15 cellular contexts compared by ENCODE assay signal in the genomic region with DNA sequence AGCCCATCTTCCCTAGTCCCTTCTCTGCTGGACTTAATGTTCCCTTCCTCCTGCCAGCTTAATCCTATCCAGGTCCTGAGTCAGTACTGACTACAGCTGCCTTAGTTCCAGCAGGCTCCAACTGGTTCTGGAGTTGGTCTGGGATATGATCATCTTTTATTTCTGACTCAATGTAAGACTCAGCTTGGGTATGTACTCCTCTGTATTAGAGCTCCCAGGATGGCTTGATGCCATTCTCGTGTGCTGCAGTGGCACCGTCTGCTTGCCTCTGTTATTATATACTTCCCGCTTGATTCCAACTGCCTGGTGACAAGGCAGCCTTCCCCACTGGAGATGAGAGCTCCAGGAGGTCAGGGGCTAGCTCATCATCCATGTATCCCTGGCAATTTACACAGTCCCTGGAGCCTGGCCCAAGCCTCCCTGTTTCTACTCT.
A peak's percentile ranks its signal among the peaks of the same experiment; 100 is the strongest.
DNase-seq lines count a peak whose midpoint lies in the region; ATAC-seq, FAIRE-seq and TF ChIP-seq lines count a peak whose summit lies in the region.
"Had no signal": no experiment of that assay in that cellular context is flagged by ENCODE, and none has a peak within 500 bp of the region (broad histone marks: within the 10 kb centered on the region; RNA-seq: fewer than 3 reads in every experiment).

No MANE protein-coding gene starts in this region.

- FAIRE-seq in GM12892 (lab: Jason Lieb, UNC) (no peak), GM19239 (lab: Jason Lieb, UNC) (no peak)
- FAIRE-seq: endometrium, G401.6 had no signal

- 52 to 86% methylated on average over 1 to 3 of the region's 3 CpGs for WGBS in gastroesophageal sphincter (ENCODE audit: low coverage in 1 of 2), 2 donors
- WGBS in psoas muscle, 3 donors: 26 to 34% (median 29%) methylated on average over 3 of the region's 3 CpGs

- TF ChIP-seq CTCF in RWPE2 (IDR thresholded peaks at IDR 0.05; ENCODE audit: poor library complexity, severe bottlenecking): no peak
- TF ChIP-seq CTCF in gastroesophageal sphincter (IDR thresholded peaks at IDR 0.05): no peak
- no peak for TF ChIP-seq CTCF in psoas muscle (IDR thresholded peaks at IDR 0.05)

- no peaks in the 10 kb centered on the region for H3K9me3 ChIP-seq in RWPE2 (ENCODE audit: severe bottlenecking)
- no peaks in the 10 kb centered on the region for H3K9me3 ChIP-seq in gastroesophageal sphincter
- H3K9me3 ChIP-seq in psoas muscle: no peaks in the 10 kb centered on the region

- DNase-seq in Ammon's horn (ENCODE audit: low spot score): peak; percentile 44
- no peak for DNase-seq in RWPE2 (ENCODE audit: low spot score)
- DNase-seq in psoas muscle: peak; percentile 60 to 84
- DNase-seq in GM12892 (ENCODE audit: insufficient read length): no peak
- no peak for DNase-seq in A172 (ENCODE audit: low spot score)
- DNase-seq in activated gamma-delta T cell treated with Interleukin-2 at 50 U/mL for 16 hours: no peak
- no peak for DNase-seq in GM19239 (ENCODE audit: insufficient read length, low spot score)
- DNase-seq: activated CD8-positive, alpha-beta memory T cell treated with anti-CD3 and anti-CD28 coated beads for 24 hours; activated naive CD8-positive, alpha-beta T cell treated with anti-CD3 and anti-CD28 coated beads, Interleukin-2, amount 50 U/mL, for 24 hours; Karpas-422; T-helper 1 cell had no signal

- H3K27ac ChIP-seq in RWPE2 (ENCODE audit: poor library complexity, severe bottlenecking) (no peak overlapping the region), gastroesophageal sphincter (peak overlapping the region; percentile 43 to 65 (median 58)), psoas muscle (peak overlapping the region; percentile 84)

- no peak for TF ChIP-seq EP300 in gastroesophageal sphincter (IDR thresholded peaks at IDR 0.05)

- H3K36me3 ChIP-seq in RWPE2 (ENCODE audit: low read depth) (no peaks in the 10 kb centered on the region), gastroesophageal sphincter (no peaks in the 10 kb centered on the region), psoas muscle (ENCODE audit: insufficient read depth in 1 of 2, low read depth in 1 of 2) (no peaks in the 10 kb centered on the region)

- intact Hi-C loops in psoas muscle (cut with DNase I): loop anchor here (5.0 to 10.0 kb wide), 3 partner anchors 166 to 256 kb away; a partner anchor contains a TSS

- H3K4me1 ChIP-seq in RWPE2 (ENCODE audit: insufficient read depth, poor library complexity, severe bottlenecking) (no peaks in the 10 kb centered on the region), gastroesophageal sphincter (no peaks in the 10 kb centered on the region), psoas muscle (peaks cover 12% of the 10 kb centered on the region)

- ATAC-seq in RWPE2 (ENCODE audit: low read depth) (peak; percentile 73), gastroesophageal sphincter (peak; percentile 92), psoas muscle (peak; percentile 96 to 98 (median 97))
- ATAC-seq: activated naive CD8-positive, alpha-beta T cell treated with anti-CD3 and anti-CD28 coated beads, Interleukin-2, amount 50 U/mL, for 24 hours; GM23338 had no signal

- H3K4me3 ChIP-seq in RWPE2 (ENCODE audit: severe bottlenecking) (no peak overlapping the region), gastroesophageal sphincter (no peak overlapping the region), psoas muscle (peak overlapping the region; percentile 37)
- H3K4me3 ChIP-seq: GM23338 had no signal

- TF ChIP-seq POLR2A in gastroesophageal sphincter (IDR thresholded peaks at IDR 0.05): no peak
- TF ChIP-seq POLR2A in GM12892 (IDR thresholded peaks at IDR 0.05; ENCODE audit: low read depth, low read length): no peak

- H3K27me3 ChIP-seq in RWPE2 (ENCODE audit: insufficient read depth, poor library complexity, severe bottlenecking) (no peaks in the 10 kb centered on the region), gastroesophageal sphincter (no peaks in the 10 kb centered on the region), psoas muscle (ENCODE audit: insufficient read depth in 3 of 3, low read length in 2 of 3) (no peaks in the 10 kb centered on the region)

Comparison
In these comparisons a context has a peak if more than half of its experiments do, and no peak if none do; other contexts are left out.
1. DNase-seq: peak in Ammon's horn (single experiment) and psoas muscle (2 of 2); none in RWPE2 (single experiment), GM12892 (single experiment), A172 (single experiment), activated gamma-delta T cell treated with Interleukin-2 at 50 U/mL for 16 hours (single experiment) and GM19239 (single experiment).
2. Peak in every context shown above with its lines, with median percentiles within 50 percentile points of each other: ATAC-seq.